Comparison of ENCODE assay signal across 1 cellular context in the genomic region with DNA sequence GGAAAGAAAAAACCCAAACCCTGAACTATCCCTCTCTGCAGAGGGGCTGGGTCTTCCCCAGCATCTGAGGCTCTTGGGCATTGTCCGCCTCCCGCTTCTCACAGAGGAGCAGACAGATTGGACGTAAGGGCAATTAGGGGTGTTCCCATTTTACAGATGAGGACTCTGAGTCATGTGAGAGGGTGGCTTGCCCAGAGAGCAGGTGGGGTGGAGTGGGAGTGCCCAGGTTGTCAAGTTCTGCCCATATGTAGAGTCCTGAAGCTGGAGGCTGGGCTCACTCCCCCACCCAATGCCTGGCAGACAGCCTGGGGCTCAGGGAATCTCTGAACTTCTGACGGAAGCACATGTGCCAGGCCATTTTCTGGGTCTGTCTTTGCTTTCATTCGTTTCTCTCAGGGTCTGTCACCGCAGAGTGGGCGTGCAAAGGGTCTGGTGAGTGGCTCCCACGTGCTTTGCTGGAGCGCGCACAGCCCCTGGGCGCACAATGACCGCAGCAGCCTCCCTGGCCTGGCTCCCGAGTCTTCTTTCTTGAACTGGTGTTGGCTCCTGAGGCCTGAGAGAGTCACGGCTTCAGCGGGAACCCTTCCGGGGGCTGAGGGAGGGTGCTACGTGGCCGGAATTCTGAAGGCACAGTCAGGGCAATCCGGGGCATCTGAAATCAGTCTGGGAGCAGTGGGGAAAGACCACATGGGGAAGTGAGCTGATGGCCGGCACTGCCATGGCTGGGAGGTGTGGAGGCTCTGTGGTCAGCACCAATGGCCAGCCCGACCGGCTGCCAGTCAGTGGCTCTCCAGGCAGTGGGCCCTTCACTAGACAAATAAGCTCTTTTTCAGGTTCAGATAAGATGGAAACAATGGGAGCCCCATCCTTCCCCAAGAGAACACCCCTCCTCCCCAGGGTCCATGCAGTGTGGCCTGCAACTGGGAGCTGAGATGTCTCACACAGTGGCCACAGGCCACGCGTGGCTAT.
TF ChIP-seq lines count a peak whose summit lies in the region.

No MANE protein-coding gene starts in this region.

TF ChIP-seq in H1, 55 proteins besides CTCF, POLR2A, EP300 and RAD21:
- TF ChIP-seq HDAC6 (IDR thresholded peaks at IDR 0.05; ENCODE audit: low read depth, low read length), result no peak
- no peak for TF ChIP-seq FOSL1 (IDR thresholded peaks at IDR 0.05; ENCODE audit: insufficient read depth, low read depth, low read length)
- TF ChIP-seq, protein P1, sequence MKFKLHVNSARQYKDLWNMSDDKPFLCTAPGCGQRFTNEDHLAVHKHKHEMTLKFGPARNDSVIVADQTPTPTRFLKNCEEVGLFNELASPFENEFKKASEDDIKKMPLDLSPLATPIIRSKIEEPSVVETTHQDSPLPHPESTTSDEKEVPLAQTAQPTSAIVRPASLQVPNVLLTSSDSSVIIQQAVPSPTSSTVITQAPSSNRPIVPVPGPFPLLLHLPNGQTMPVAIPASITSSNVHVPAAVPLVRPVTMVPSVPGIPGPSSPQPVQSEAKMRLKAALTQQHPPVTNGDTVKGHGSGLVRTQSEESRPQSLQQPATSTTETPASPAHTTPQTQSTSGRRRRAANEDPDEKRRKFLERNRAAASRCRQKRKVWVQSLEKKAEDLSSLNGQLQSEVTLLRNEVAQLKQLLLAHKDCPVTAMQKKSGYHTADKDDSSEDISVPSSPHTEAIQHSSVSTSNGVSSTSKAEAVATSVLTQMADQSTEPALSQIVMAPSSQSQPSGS (IDR thresholded peaks at IDR 0.05; ENCODE audit: low read length), result no peak
- no peak for TF ChIP-seq SIN3A (conservative IDR thresholded peaks at IDR 0.05 in 1 of 2, IDR thresholded peaks at IDR 0.05 in 1 of 2; ENCODE audit: low read depth in 1 of 2, low read length in 2 of 2)
- no peak for TF ChIP-seq SAP30 (IDR thresholded peaks at IDR 0.05; ENCODE audit: insufficient read depth, insufficient replicate concordance, low read length)
